In genomic region chr6:57004292-57004691, GRCh38 we compare ENCODE assay signal across 10 cellular contexts.
"Had no signal": no experiment of that assay in that cellular context is flagged by ENCODE, and none has a peak within 500 bp of the region (broad histone marks: within the 10 kb centered on the region; RNA-seq: fewer than 3 reads in every experiment).

No MANE protein-coding gene starts in this region.

- FAIRE-seq: K562 had no signal

- H3K9ac ChIP-seq: GM23248 had no signal

- H3K4me1 ChIP-seq: HAP-1 had no signal

- DNase-seq: GM23248, GOT3, H7, HFFc6, IMR-90, KG1 had no signal

- H3K9me3 ChIP-seq: HAP-1 had no signal

- H3K27ac ChIP-seq: GM23248, HL-60 had no signal

- H3K4me3 ChIP-seq: GM23248, HAP-1, K562 had no signal

- H3K36me3 ChIP-seq: HAP-1 had no signal

- H2AFZ ChIP-seq: GM23248 had no signal

- ATAC-seq: HCT116, K562 had no signal
